Comparison of ENCODE assay signal across 22 cellular contexts in genomic region chr6:169161572-169162167, GRCh38.
DNase-seq lines count a peak whose midpoint lies in the region; ATAC-seq, FAIRE-seq and TF ChIP-seq lines count a peak whose summit lies in the region.
"Had no signal": no experiment of that assay in that cellular context is flagged by ENCODE, and none has a peak within 500 bp of the region (broad histone marks: within the 10 kb centered on the region; RNA-seq: fewer than 3 reads in every experiment).

No MANE protein-coding gene starts in this region.

- no peak overlapping the region for H3K4me3 ChIP-seq in kidney (ENCODE audit: low read length in 2 of 2)
- peak overlapping the region; percentile 18 to 21 for H3K4me3 ChIP-seq in tibial artery
- no peak overlapping the region for H3K4me3 ChIP-seq in A673 (ENCODE audit: low read depth, low read length, poor library complexity, severe bottlenecking)
- H3K4me3 ChIP-seq: left lung, ovary had no signal

- peak; percentile 41 for DNase-seq in activated CD8-positive, alpha-beta memory T cell treated with anti-CD3 and anti-CD28 coated beads for 24 hours
- no peak for DNase-seq in activated CD8-positive, alpha-beta memory T cell treated with anti-CD3 and anti-CD28 coated beads, Interleukin-2, amount 50 U/mL, for 4 hours
- DNase-seq in RWPE1 (ENCODE audit: low spot score) (no peak), kidney (peak; percentile 51), tibial artery (peak in 1 of 2 donors; percentile 70), A673 (ENCODE audit: low spot score) (no peak), natural killer cell (no peak), GM12891 (ENCODE audit: insufficient read length, low spot score) (no peak)
- DNase-seq: 8988T; activated CD4-positive, alpha-beta T cell treated with anti-CD3 and anti-CD28 coated beads, Interleukin-2, amount 50 U/mL, for 48 hours; activated T-cell treated with anti-CD3 and anti-CD28 coated beads, Interleukin-2, amount 50 U/mL, for 72 hours; brain microvascular endothelial cell; dermis blood vessel endothelial cell; DMS 273 treated with DMSO at 0.1 percent for 48 hours; NCI-H2029; Right ventricle myocardium superior; stimulated activated CD4-positive, alpha-beta T cell treated with anti-CD3 and anti-CD28 coated beads, Interleukin-4, amount 100 ng/mL, for 24 hours had no signal

- POLR2A ChIA-PET in RWPE1 (lab: Yijun Ruan, JAX; ENCODE audit: low non-redundant PET) (no interaction called here), A673 (lab: Charles Lee; ENCODE audit: low non-redundant PET) (no interaction called here)

- CTCF ChIA-PET in RWPE1 (lab: Yijun Ruan, JAX) = no interaction called here
- CTCF ChIA-PET in A673 (lab: Charles Lee) = no interaction called here

- BruUV-seq in A673 (replicated peaks; lab: Mats Ljungman, UMichigan) = no TSS peak

- intact Hi-C loops in kidney (cut with DNase I) (no loop called here), tibial artery (cut with DNase I; ENCODE audit: low total_unique reads) (loop anchor here (10.0 kb wide), 1 partner anchor 87 kb away; no protein-coding TSS in a partner anchor), A673 (cut with micrococcal nuclease; ENCODE audit: unreplicated experiment) (no loop called here), natural killer cell (cut with micrococcal nuclease) (no loop called here)

- H3K4me3 Mint-ChIP-seq in natural killer cell = no peak overlapping the region
- H3K4me3 Mint-ChIP-seq: activated naive CD4-positive, alpha-beta T cell treated with anti-CD3 and anti-CD28 coated beads, Interleukin-2, amount 50 U/mL, for 24 hours; activated T-cell treated with anti-CD3 and anti-CD28 coated beads, Interleukin-2, amount 50 U/mL, for 72 hours; CD14-positive monocyte; T-helper 1 cell treated with Interleukin-12 subunit alpha and Interleukin-12 subunit beta and Interleukin-4 antibody, amounts not matched to agents 30 μg/mL and 1 μg/mL, for 36 hours had no signal

- H3K9me3 Mint-ChIP-seq in natural killer cell = no peaks in the 10 kb centered on the region
- H3K9me3 Mint-ChIP-seq: activated naive CD4-positive, alpha-beta T cell treated with anti-CD3 and anti-CD28 coated beads, Interleukin-2, amount 50 U/mL, for 24 hours; activated T-cell treated with anti-CD3 and anti-CD28 coated beads, Interleukin-2, amount 50 U/mL, for 72 hours; T-helper 1 cell treated with Interleukin-12 subunit alpha and Interleukin-12 subunit beta and Interleukin-4 antibody, amounts not matched to agents 30 μg/mL and 1 μg/mL, for 36 hours had no signal

- H3K4me1 ChIP-seq in kidney (ENCODE audit: control insufficient read depth in 1 of 2, insufficient read depth in 1 of 2, low read depth in 1 of 2, low read length in 2 of 2) (no peaks in the 10 kb centered on the region), tibial artery (peaks cover 0 to 81% (median 42%) of the 10 kb centered on the region in 4 donors), A673 (ENCODE audit: insufficient read depth, low read length, poor library complexity, severe bottlenecking) (no peaks in the 10 kb centered on the region)
- H3K4me1 ChIP-seq: left lung had no signal

- H3K27ac ChIP-seq in RWPE1 (peak overlapping the region; percentile 78), kidney (ENCODE audit: low read depth in 2 of 2, low read length in 2 of 2) (no peak overlapping the region), tibial artery (peak overlapping the region; percentile 75 to 83), A673 (ENCODE audit: low read depth, low read length, poor library complexity, severe bottlenecking) (no peak overlapping the region)

- no peak overlapping the region for H3K9ac ChIP-seq in kidney (ENCODE audit: low read length in 2 of 2)

- no peaks in the 10 kb centered on the region for H3K4me1 Mint-ChIP-seq in natural killer cell
- H3K4me1 Mint-ChIP-seq: activated naive CD4-positive, alpha-beta T cell treated with anti-CD3 and anti-CD28 coated beads, Interleukin-2, amount 50 U/mL, for 24 hours had no signal

- FAIRE-seq in kidney (lab: Jason Lieb, UNC) = no peak
- no peak for FAIRE-seq in GM12891 (lab: Jason Lieb, UNC)

- no peak for TF ChIP-seq CTCF in RWPE1 (conservative IDR thresholded peaks at IDR 0.05; ENCODE audit: low read depth)
- no peak for TF ChIP-seq CTCF in kidney (IDR thresholded peaks at IDR 0.05; ENCODE audit: borderline replicate concordance, extremely low read depth, insufficient read depth)
- TF ChIP-seq CTCF in tibial artery (IDR thresholded peaks at IDR 0.05) = no peak
- no peak for TF ChIP-seq CTCF in A673 (conservative IDR thresholded peaks at IDR 0.05; ENCODE audit: low read depth, low read length)
- TF ChIP-seq CTCF in natural killer cell (IDR thresholded peaks at IDR 0.05) = no peak

- no peaks in the 10 kb centered on the region for H3K36me3 Mint-ChIP-seq in natural killer cell
- H3K36me3 Mint-ChIP-seq: activated naive CD4-positive, alpha-beta T cell treated with anti-CD3 and anti-CD28 coated beads, Interleukin-2, amount 50 U/mL, for 24 hours; CD14-positive monocyte had no signal

- no peaks in the 10 kb centered on the region for H3K9me3 ChIP-seq in kidney (ENCODE audit: control insufficient read depth in 1 of 2, low read length in 2 of 2)
- H3K9me3 ChIP-seq in tibial artery = no peaks in the 10 kb centered on the region
- H3K9me3 ChIP-seq in A673 (ENCODE audit: low read depth, low read length, poor library complexity, severe bottlenecking) = no peaks in the 10 kb centered on the region
- H3K9me3 ChIP-seq: left lung, ovary had no signal

- TF ChIP-seq POLR2A in GM12891 (IDR thresholded peaks at IDR 0.05; ENCODE audit: low read depth, low read length) = no peak

- ATAC-seq in natural killer cell = no peak
- ATAC-seq: activated T-cell treated with anti-CD3 and anti-CD28 coated beads, Interleukin-2, amount 50 U/mL, for 72 hours; left lung had no signal

- H3K27me3 ChIP-seq in tibial artery = no peaks in the 10 kb centered on the region
- no peaks in the 10 kb centered on the region for H3K27me3 ChIP-seq in A673 (replicated peaks; ENCODE audit: insufficient read depth, low read depth, low read length, poor library complexity)
- H3K27me3 ChIP-seq: brain microvascular endothelial cell, left lung, ovary had no signal

- H3K27ac Mint-ChIP-seq in natural killer cell = no peak overlapping the region
- H3K27ac Mint-ChIP-seq: activated naive CD4-positive, alpha-beta T cell treated with anti-CD3 and anti-CD28 coated beads, Interleukin-2, amount 50 U/mL, for 24 hours; activated T-cell treated with anti-CD3 and anti-CD28 coated beads, Interleukin-2, amount 50 U/mL, for 72 hours; T-helper 1 cell treated with Interleukin-12 subunit alpha and Interleukin-12 subunit beta and Interleukin-4 antibody, amounts not matched to agents 30 μg/mL and 1 μg/mL, for 36 hours had no signal

- H3K27me3 Mint-ChIP-seq in natural killer cell (ENCODE audit: low read depth in 2 of 2) = peaks cover 0 to 5% of the 10 kb centered on the region in 2 donors
- H3K27me3 Mint-ChIP-seq: activated naive CD4-positive, alpha-beta T cell treated with anti-CD3 and anti-CD28 coated beads, Interleukin-2, amount 50 U/mL, for 24 hours had no signal

- no peaks in the 10 kb centered on the region for H3K36me3 ChIP-seq in kidney (ENCODE audit: control insufficient read depth in 1 of 2, insufficient read depth in 2 of 2, low read length in 2 of 2)
- H3K36me3 ChIP-seq in tibial artery = no peaks in the 10 kb centered on the region
- no peaks in the 10 kb centered on the region for H3K36me3 ChIP-seq in A673 (ENCODE audit: insufficient read depth, low read length, poor library complexity, severe bottlenecking)
- H3K36me3 ChIP-seq: brain microvascular endothelial cell, left lung, ovary had no signal

TF ChIP-seq in GM12891, 5 proteins besides CTCF, POLR2A, EP300 and RAD21:
- no peak for TF ChIP-seq SPI1 (IDR thresholded peaks at IDR 0.05; ENCODE audit: low read depth, low read length)
- no peak for TF ChIP-seq POU2F2 (IDR thresholded peaks at IDR 0.05; ENCODE audit: low read depth, low read length)
- TF ChIP-seq POLR2AphosphoS5 (IDR thresholded peaks at IDR 0.05; ENCODE audit: low read depth, low read length) = no peak
- no peak for TF ChIP-seq PAX5 (IDR thresholded peaks at IDR 0.05; ENCODE audit: insufficient read depth, low read length, severe bottlenecking)
- TF ChIP-seq TAF1 (IDR thresholded peaks at IDR 0.05; ENCODE audit: low read depth, low read length) = no peak

Comparison
In these comparisons a context has a peak if more than half of its experiments do, and no peak if none do; other contexts are left out.
1. DNase-seq: peak in activated CD8-positive, alpha-beta memory T cell treated with anti-CD3 and anti-CD28 coated beads for 24 hours (single experiment) and kidney (single experiment); none in activated CD8-positive, alpha-beta memory T cell treated with anti-CD3 and anti-CD28 coated beads, Interleukin-2, amount 50 U/mL, for 4 hours (single experiment), RWPE1 (single experiment), A673 (single experiment), natural killer cell (single experiment) and GM12891 (single experiment).
2. H3K27ac ChIP-seq: peak in RWPE1 (single experiment) and tibial artery (2 of 2); none in kidney (0 of 2) and A673 (single experiment).
3. H3K4me3 ChIP-seq: peak in tibial artery (2 of 2); none in kidney (0 of 2) and A673 (single experiment).